In genomic region chr10:4243651-4244050, GRCh38 we compare ENCODE assay signal across 9 cellular contexts.
DNase-seq lines count a peak whose midpoint lies in the region; ATAC-seq and TF ChIP-seq lines count a peak whose summit lies in the region.
"Had no signal": no experiment of that assay in that cellular context is flagged by ENCODE, and none has a peak within 500 bp of the region (broad histone marks: within the 10 kb centered on the region; RNA-seq: fewer than 3 reads in every experiment).

No MANE protein-coding gene starts in this region.

- H3K9ac ChIP-seq in adipocyte (ENCODE audit: low read length) = peak overlapping the region; percentile 89

- peaks cover 72% of the 10 kb centered on the region for H3K4me1 ChIP-seq in adipocyte (ENCODE audit: control insufficient read depth, insufficient read depth, low read length)
- H3K4me1 ChIP-seq in right atrium auricular region = peaks cover 0 to 51% of the 10 kb centered on the region in 2 donors
- H3K4me1 ChIP-seq in thyroid gland = peaks cover 0 to 14% of the 10 kb centered on the region in 2 donors

- CTCF ChIA-PET in activated CD8-positive, alpha-beta memory T cell treated with anti-CD3 and anti-CD28 coated beads, Interleukin-2, amount 10 ng/mL, durations not matched to agents 7 days and 5 days (lab: Charles Lee) = interaction anchor here (1.3 kb wide), 1 partner anchor 8 kb away, joined by 3 read pairs; no protein-coding TSS in a partner anchor

- TF ChIP-seq CTCF in right atrium auricular region (IDR thresholded peaks at IDR 0.05) (no peak), thyroid gland (IDR thresholded peaks at IDR 0.05) (no peak)

- peaks cover 9% of the 10 kb centered on the region for H3K36me3 Mint-ChIP-seq in activated CD8-positive, alpha-beta memory T cell treated with anti-CD3 and anti-CD28 coated beads, Interleukin-2, amount 10 ng/mL, durations not matched to agents 7 days and 5 days

- no peaks in the 10 kb centered on the region for H3K27me3 Mint-ChIP-seq in activated CD8-positive, alpha-beta memory T cell treated with anti-CD3 and anti-CD28 coated beads, Interleukin-2, amount 10 ng/mL, durations not matched to agents 7 days and 5 days

- intact Hi-C loops in thyroid gland (cut with DNase I) = no loop called here

- no peaks in the 10 kb centered on the region for H3K9me3 ChIP-seq in adipocyte (ENCODE audit: control insufficient read depth, low read length)
- no peaks in the 10 kb centered on the region for H3K9me3 ChIP-seq in right atrium auricular region
- H3K9me3 ChIP-seq in thyroid gland = no peaks in the 10 kb centered on the region
- H3K9me3 ChIP-seq: BLaER1 treated with 17β-estradiol and CSF1 and Interleukin-3, amounts not matched to agents 10 nM and 100 nM had no signal

- ATAC-seq in activated CD8-positive, alpha-beta memory T cell treated with anti-CD3 and anti-CD28 coated beads, Interleukin-2, amount 10 ng/mL, durations not matched to agents 7 days and 5 days = peak; percentile 70
- ATAC-seq in left lobe of liver = no peak

- no peaks in the 10 kb centered on the region for H3K9me3 Mint-ChIP-seq in activated CD8-positive, alpha-beta memory T cell treated with anti-CD3 and anti-CD28 coated beads, Interleukin-2, amount 10 ng/mL, durations not matched to agents 7 days and 5 days (ENCODE audit: low read depth)

- DNase-seq in activated CD8-positive, alpha-beta memory T cell treated with anti-CD3 and anti-CD28 coated beads, Interleukin-2, amount 10 ng/mL, durations not matched to agents 7 days and 5 days = no peak
- DNase-seq in activated CD8-positive, alpha-beta memory T cell treated with anti-CD3 and anti-CD28 coated beads, Interleukin-2, amount 50 U/mL, for 4 hours = no peak
- DNase-seq in adipocyte (ENCODE audit: low read depth) (peak; percentile 96), right atrium auricular region (ENCODE audit: low spot score) (no peak), thyroid gland (no peak), left lobe of liver (ENCODE audit: low spot score) (no peak), GM19238 (ENCODE audit: insufficient read length, low spot score) (no peak), cerebellar cortex (ENCODE audit: low spot score) (no peak)

- TF ChIP-seq POLR2A in thyroid gland (IDR thresholded peaks at IDR 0.05) = no peak

- H3K27me3 ChIP-seq in adipocyte (replicated peaks; ENCODE audit: control insufficient read depth, insufficient read depth, low read length) = no peaks in the 10 kb centered on the region
- H3K27me3 ChIP-seq in right atrium auricular region = no peaks in the 10 kb centered on the region
- no peaks in the 10 kb centered on the region for H3K27me3 ChIP-seq in thyroid gland
- H3K27me3 ChIP-seq: BLaER1 treated with 17β-estradiol and CSF1 and Interleukin-3, amounts not matched to agents 10 nM and 100 nM had no signal

- peak overlapping the region; percentile 79 for H3K4me3 ChIP-seq in adipocyte (ENCODE audit: low read length)
- H3K4me3 ChIP-seq in right atrium auricular region = peak overlapping the region; percentile 41 to 45
- H3K4me3 ChIP-seq in thyroid gland (replicated peaks in 1 of 3) = no peak overlapping the region
- H3K4me3 ChIP-seq: BLaER1 treated with 17β-estradiol and CSF1 and Interleukin-3, amounts not matched to agents 10 nM and 100 nM had no signal

- H3K27ac ChIP-seq in right atrium auricular region = peak overlapping the region; percentile 85 to 94
- H3K27ac ChIP-seq in thyroid gland = peak overlapping the region; percentile 28 to 72 (median 66)

- 67 to 88% methylated on average over 1 of the region's 1 CpG for WGBS in thyroid gland, 2 donors

- H3K36me3 ChIP-seq in adipocyte (ENCODE audit: control insufficient read depth, insufficient read depth, low read length, severe bottlenecking) = no peaks in the 10 kb centered on the region
- no peaks in the 10 kb centered on the region for H3K36me3 ChIP-seq in right atrium auricular region
- H3K36me3 ChIP-seq in thyroid gland = no peaks in the 10 kb centered on the region
- H3K36me3 ChIP-seq: BLaER1 treated with 17β-estradiol and CSF1 and Interleukin-3, amounts not matched to agents 10 nM and 100 nM had no signal

- H3K4me3 Mint-ChIP-seq in activated CD8-positive, alpha-beta memory T cell treated with anti-CD3 and anti-CD28 coated beads, Interleukin-2, amount 10 ng/mL, durations not matched to agents 7 days and 5 days = no peak overlapping the region

- H3K4me1 Mint-ChIP-seq in activated CD8-positive, alpha-beta memory T cell treated with anti-CD3 and anti-CD28 coated beads, Interleukin-2, amount 10 ng/mL, durations not matched to agents 7 days and 5 days = peaks cover 46% of the 10 kb centered on the region

- no peak overlapping the region for H3K27ac Mint-ChIP-seq in activated CD8-positive, alpha-beta memory T cell treated with anti-CD3 and anti-CD28 coated beads, Interleukin-2, amount 10 ng/mL, durations not matched to agents 7 days and 5 days

Comparison
In these comparisons a context has a peak if more than half of its experiments do, and no peak if none do; other contexts are left out.
1. H3K4me3 ChIP-seq: peak in adipocyte (single experiment) and right atrium auricular region (2 of 2); none in thyroid gland (0 of 3).